ENCODE assay signal across 21 cellular contexts in the genomic region with DNA sequence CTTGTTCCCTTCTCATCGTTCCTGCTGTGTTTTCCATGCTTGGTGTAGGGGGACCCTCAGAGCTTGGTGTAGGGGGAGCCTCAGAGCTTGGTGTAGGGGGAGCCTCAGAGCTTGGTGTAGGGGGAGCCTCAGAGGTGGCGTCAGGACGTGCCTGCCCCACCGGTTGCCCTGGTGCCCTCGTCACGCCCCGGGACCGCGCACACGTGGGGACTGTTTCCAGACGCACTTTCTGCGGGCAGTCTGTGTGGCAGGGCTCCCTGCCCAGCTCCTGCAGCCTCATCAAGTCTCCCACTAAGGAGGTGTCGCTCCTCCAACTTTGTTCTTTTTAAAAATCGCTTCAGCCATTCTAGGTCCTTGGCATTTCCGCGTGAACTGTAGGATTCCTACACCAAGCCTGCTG. TPM values are rescaled to one million over a fixed set of nuclear protein-coding genes. Genes with fewer than 3 reads are reported as not detected.
DNase-seq lines count a peak whose midpoint lies in the region; ATAC-seq, FAIRE-seq and TF ChIP-seq lines count a peak whose summit lies in the region.
"Had no signal": no experiment of that assay in that cellular context is flagged by ENCODE, and none has a peak within 500 bp of the region (broad histone marks: within the 10 kb centered on the region; RNA-seq: fewer than 3 reads in every experiment).

No MANE protein-coding gene starts in this region.

- no peak overlapping the region for H3K4me3 ChIP-seq in bronchial epithelial cell (ENCODE audit: low read depth, low read length)
- H3K4me3 ChIP-seq in transverse colon, result peak overlapping the region in 1 of 4 donors; percentile 16

- H3K4me1 Mint-ChIP-seq in activated naive CD8-positive, alpha-beta T cell treated with anti-CD3 and anti-CD28 coated beads for 36 hours, result peaks cover 25% of the 10 kb centered on the region
- H3K4me1 Mint-ChIP-seq in activated naive CD8-positive, alpha-beta T cell treated with anti-CD3 and anti-CD28 coated beads, Interleukin-2, amount 50 U/mL, for 24 hours, result peaks cover 35% of the 10 kb centered on the region
- peaks cover 33% of the 10 kb centered on the region for H3K4me1 Mint-ChIP-seq in memory B cell

- intact Hi-C loops in transverse colon (cut with DNase I; ENCODE audit: low total_unique reads), result no loop called here

- no peak for TF ChIP-seq EP300 in transverse colon (IDR thresholded peaks at IDR 0.05; ENCODE audit: low read depth)

- H3K4me1 ChIP-seq in transverse colon, result peaks cover 18 to 54% (median 44%) of the 10 kb centered on the region in 4 donors

- H3K27me3 ChIP-seq in bronchial epithelial cell (ENCODE audit: control insufficient read depth, insufficient read depth, low read length) (no peaks in the 10 kb centered on the region), transverse colon (no peaks in the 10 kb centered on the region)
- H3K27me3 ChIP-seq: BE2C had no signal

- no peaks in the 10 kb centered on the region for H3K9me3 ChIP-seq in transverse colon
- H3K9me3 ChIP-seq: BE2C had no signal

- ATAC-seq in activated naive CD8-positive, alpha-beta T cell treated with anti-CD3 and anti-CD28 coated beads, Interleukin-2, amount 50 U/mL, for 24 hours, result no peak
- ATAC-seq in memory B cell (ENCODE audit: low read depth) (peak; percentile 58), GM19324 (IDR thresholded peaks at IDR 0.05; ENCODE audit: low FRiP score, unreplicated experiment) (no peak)
- ATAC-seq: CD8-positive, alpha-beta T cell had no signal

- H3K27ac Mint-ChIP-seq in activated naive CD8-positive, alpha-beta T cell treated with anti-CD3 and anti-CD28 coated beads for 36 hours, result peak overlapping the region; percentile 9
- H3K27ac Mint-ChIP-seq in activated naive CD8-positive, alpha-beta T cell treated with anti-CD3 and anti-CD28 coated beads, Interleukin-2, amount 50 U/mL, for 24 hours, result no peak overlapping the region
- peak overlapping the region; percentile 75 for H3K27ac Mint-ChIP-seq in memory B cell
- H3K27ac Mint-ChIP-seq: CD8-positive, alpha-beta T cell had no signal

- peak overlapping the region in 3 of 4 donors; percentile 73 to 87 (median 86) for H3K27ac ChIP-seq in transverse colon

- no peak for TF ChIP-seq POLR2A in transverse colon (IDR thresholded peaks at IDR 0.05)

- no peak for TF ChIP-seq CTCF in bronchial epithelial cell (IDR thresholded peaks at IDR 0.05; ENCODE audit: insufficient read depth, low read length, severe bottlenecking)
- TF ChIP-seq CTCF in transverse colon (IDR thresholded peaks at IDR 0.05), result no peak

- no peak overlapping the region for H3K4me3 Mint-ChIP-seq in activated naive CD8-positive, alpha-beta T cell treated with anti-CD3 and anti-CD28 coated beads for 36 hours
- H3K4me3 Mint-ChIP-seq in activated naive CD8-positive, alpha-beta T cell treated with anti-CD3 and anti-CD28 coated beads, Interleukin-2, amount 50 U/mL, for 24 hours, result no peak overlapping the region
- H3K4me3 Mint-ChIP-seq in memory B cell, result peak overlapping the region; percentile 39
- H3K4me3 Mint-ChIP-seq: CD8-positive, alpha-beta T cell had no signal

- FAIRE-seq in bronchial epithelial cell (lab: Jason Lieb, UNC), result peak; percentile 86

- no peaks in the 10 kb centered on the region for H3K9me3 Mint-ChIP-seq in activated naive CD8-positive, alpha-beta T cell treated with anti-CD3 and anti-CD28 coated beads for 36 hours
- no peaks in the 10 kb centered on the region for H3K9me3 Mint-ChIP-seq in activated naive CD8-positive, alpha-beta T cell treated with anti-CD3 and anti-CD28 coated beads, Interleukin-2, amount 50 U/mL, for 24 hours
- no peaks in the 10 kb centered on the region for H3K9me3 Mint-ChIP-seq in memory B cell
- H3K9me3 Mint-ChIP-seq: CD8-positive, alpha-beta T cell had no signal

- whole genome bisulfite sequencing in transverse colon (ENCODE audit: low coverage in 1 of 2), 2 donors, result 83 to 100% methylated on average over 2 to 16 of the region's 16 CpGs

- in situ Hi-C loops in transverse colon (cut with MboI; ENCODE audit: low pct_ligation_motif_present in 1 of 4, low pct_unique_long_range_greater_than_20kb in 1 of 4, low sequenced_read_pairs in 3 of 4), result no loop called here

- H3K27me3 Mint-ChIP-seq in activated naive CD8-positive, alpha-beta T cell treated with anti-CD3 and anti-CD28 coated beads for 36 hours, result no peaks in the 10 kb centered on the region
- no peaks in the 10 kb centered on the region for H3K27me3 Mint-ChIP-seq in activated naive CD8-positive, alpha-beta T cell treated with anti-CD3 and anti-CD28 coated beads, Interleukin-2, amount 50 U/mL, for 24 hours
- no peaks in the 10 kb centered on the region for H3K27me3 Mint-ChIP-seq in memory B cell

- H3K36me3 Mint-ChIP-seq in activated naive CD8-positive, alpha-beta T cell treated with anti-CD3 and anti-CD28 coated beads for 36 hours, result peaks cover 16% of the 10 kb centered on the region
- peaks cover 8% of the 10 kb centered on the region for H3K36me3 Mint-ChIP-seq in activated naive CD8-positive, alpha-beta T cell treated with anti-CD3 and anti-CD28 coated beads, Interleukin-2, amount 50 U/mL, for 24 hours (ENCODE audit: low read depth)
- peaks cover 3% of the 10 kb centered on the region for H3K36me3 Mint-ChIP-seq in memory B cell

- H3K36me3 ChIP-seq in bronchial epithelial cell (ENCODE audit: control insufficient read depth, insufficient read depth, low read length) (peaks cover 40% of the 10 kb centered on the region), transverse colon (peaks cover 0 to under 1% (median 0%) of the 10 kb centered on the region in 4 donors)

- DNase-seq in activated naive CD8-positive, alpha-beta T cell treated with anti-CD3 and anti-CD28 coated beads for 36 hours, result no peak
- no peak for DNase-seq in activated naive CD8-positive, alpha-beta T cell treated with anti-CD3 and anti-CD28 coated beads, Interleukin-2, amount 50 U/mL, for 24 hours
- DNase-seq in bronchial epithelial cell (ENCODE audit: low read depth), result no peak
- DNase-seq in memory B cell (ENCODE audit: low spot score in 2 of 2), result no peak
- no peak for DNase-seq in transverse colon
- DNase-seq in HK-2 (ENCODE audit: unreplicated experiment), result no peak
- DNase-seq in NCI-H2171 treated with DMSO at 0.1 percent for 48 hours (lab: John Stamatoyannopoulos, UW), result no peak
- DNase-seq: BE2C; Calu3; CD8-positive, alpha-beta T cell; GF-D8; GOT3; Karpas-422; NCI-H1417 treated with DMSO at 0.1 percent for 48 hours; NCI-H187 treated with DMSO at 0.1 percent for 48 hours; NCI-H226; NCI-H524; NCI-H82; RPMI8226; SIG-M5 had no signal

RNA-seq across cellular contexts. Expression of a gene that starts 51.9 kb away (rescaled TPM):
- total RNA-seq in activated naive CD8-positive, alpha-beta T cell treated with anti-CD3 and anti-CD28 coated beads for 36 hours, result 10 to 100 TPM; 60.3 to 61.1 TPM
- total RNA-seq in bronchial epithelial cell (90.8 and 94.7 TPM in 2 replicates), transverse colon (100 to 1,000 TPM in 1 of 4 donors, 10 to 100 TPM in 3; 68.1 to 108 (median 83.6) TPM)
